ENCODE assay signal across 1 cellular context in genomic region chr6:33577106-33577535, GRCh38.
TF ChIP-seq lines count a peak whose summit lies in the region.

No MANE protein-coding gene starts in this region.

TF ChIP-seq in K562, 482 proteins besides CTCF, POLR2A, EP300 and RAD21 (continued from another document):
- TF ChIP-seq FOXK2 (conservative IDR thresholded peaks at IDR 0.05 in 1 of 2, IDR thresholded peaks at IDR 0.05 in 1 of 2; ENCODE audit: low read depth in 2 of 2) (no peak), SP1 (CRISPR knock-in tag; IDR thresholded peaks at IDR 0.05) (no peak), PHF8 (IDR thresholded peaks at IDR 0.05; ENCODE audit: borderline replicate concordance, low read length) (0 out of 2 replicates have a peak, but pooled peaks have one; percentile 0), STAG1 (CRISPR knock-in tag; IDR thresholded peaks at IDR 0.05; ENCODE audit: borderline replicate concordance) (no peak), YY1 (IDR thresholded peaks at IDR 0.05; ENCODE audit: borderline replicate concordance in 1 of 3, control insufficient read depth in 1 of 3, extremely low read depth in 1 of 3, insufficient read depth in 3 of 3, insufficient read length in 1 of 3, insufficient replicate concordance in 2 of 3, low read depth in 1 of 3, low read length in 2 of 3) (peak in 1 of 3 experiments; percentile 13), KDM4B (IDR thresholded peaks at IDR 0.05; ENCODE audit: borderline replicate concordance in 2 of 2, low read depth in 1 of 2) (no peak), MCM7 (IDR thresholded peaks at IDR 0.05) (no peak), MAX (CRISPR knock-in tag; IDR thresholded peaks at IDR 0.05) (0 out of 2 replicates have a peak, but pooled peaks have one; percentile 14), SRSF9 (IDR thresholded peaks at IDR 0.05; ENCODE audit: borderline replicate concordance, low read depth, low read length) (no peak), XRCC4 (IDR thresholded peaks at IDR 0.05; ENCODE audit: extremely low read depth, insufficient read depth, insufficient read length) (no peak), HDAC8 (tag; IDR thresholded peaks at IDR 0.05) (no peak), ZZZ3 (IDR thresholded peaks at IDR 0.05) (no peak), ZNF830 (CRISPR knock-in tag; IDR thresholded peaks at IDR 0.05) (no peak), BCOR (IDR thresholded peaks at IDR 0.05) (no peak), EGR1 (conservative IDR thresholded peaks at IDR 0.05) (peak; percentile 49), THRB (CRISPR knock-in tag; conservative IDR thresholded peaks at IDR 0.05) (no peak), FOXO4 (CRISPR knock-in tag; IDR thresholded peaks at IDR 0.05) (no peak), MLLT1 (IDR thresholded peaks at IDR 0.05) (no peak), HMGXB4 (CRISPR knock-in tag; IDR thresholded peaks at IDR 0.05) (no peak), NCOA6 (IDR thresholded peaks at IDR 0.05) (no peak)
TF ChIP-seq in K562: peak in this region for 6.
